Comparison of ENCODE assay signal across 7 cellular contexts in the genomic region with DNA sequence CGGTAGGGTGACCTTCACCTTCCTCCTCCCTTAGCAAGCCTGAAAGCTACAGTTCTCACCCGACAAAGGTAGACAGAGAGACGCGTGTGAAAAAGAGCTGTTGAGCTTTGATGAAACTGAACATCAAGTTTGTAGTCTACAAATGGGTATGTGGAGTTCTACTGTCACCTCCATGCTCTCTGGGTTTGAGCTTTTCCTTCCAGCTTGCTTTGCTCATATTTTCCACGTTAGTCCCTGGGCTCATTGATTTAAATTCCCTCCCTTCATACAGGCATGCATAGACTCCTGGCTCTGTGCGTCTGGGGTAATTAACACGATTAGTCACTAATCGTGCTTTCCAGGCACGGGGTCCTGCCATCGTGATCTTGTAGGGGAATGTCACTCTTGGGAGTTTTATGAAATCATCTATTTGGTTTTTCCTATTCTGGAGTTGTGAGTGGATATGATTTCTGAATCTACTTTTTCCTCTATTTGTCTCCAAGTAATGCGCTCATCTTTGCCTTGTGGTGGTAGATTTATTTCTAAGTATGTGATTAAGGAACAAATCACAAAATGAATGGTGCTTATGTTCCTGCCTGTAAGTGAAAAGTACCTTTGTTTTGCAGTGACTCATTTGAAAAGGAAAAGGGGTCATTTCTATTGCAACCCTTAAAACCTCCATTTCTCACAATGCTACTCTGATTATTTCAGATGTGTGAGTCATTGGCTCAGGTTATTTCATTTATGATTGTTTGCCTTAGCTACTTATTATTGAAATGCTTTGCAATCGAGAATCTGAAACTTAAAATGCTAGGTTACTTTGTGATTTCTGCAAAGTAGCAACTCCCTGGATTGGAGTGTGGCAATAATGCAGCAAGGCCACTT.
A peak's percentile ranks its signal among the peaks of the same experiment; 100 is the strongest.
DNase-seq lines count a peak whose midpoint lies in the region; ATAC-seq and TF ChIP-seq lines count a peak whose summit lies in the region.

No MANE protein-coding gene starts in this region.

- intact Hi-C loops in dendritic cell treated with granulocyte-macrophage colony-stimulating factor and Interleukin-4, amounts not matched to agents 40 ng/mL and 50 ng/mL, for 4 days (cut with micrococcal nuclease): no loop called here
- intact Hi-C loops in psoas muscle (cut with DNase I): loop anchor here in 1 of 2 donors (5.0 kb wide), 1 partner anchor 98 kb away; no protein-coding TSS in a partner anchor

- TF ChIP-seq CTCF in psoas muscle (IDR thresholded peaks at IDR 0.05): no peak

- H3K4me3 Mint-ChIP-seq in dendritic cell treated with granulocyte-macrophage colony-stimulating factor and Interleukin-4, amounts not matched to agents 40 ng/mL and 50 ng/mL, for 4 days: no peak overlapping the region

- WGBS in psoas muscle, 3 donors: 33 to 44% (median 37%) methylated on average over 12 of the region's 12 CpGs

- H3K9me3 ChIP-seq in psoas muscle: no peaks in the 10 kb centered on the region

- H3K27me3 Mint-ChIP-seq in dendritic cell treated with granulocyte-macrophage colony-stimulating factor and Interleukin-4, amounts not matched to agents 40 ng/mL and 50 ng/mL, for 4 days: peaks cover 3% of the 10 kb centered on the region

- H3K9me3 Mint-ChIP-seq in dendritic cell treated with granulocyte-macrophage colony-stimulating factor and Interleukin-4, amounts not matched to agents 40 ng/mL and 50 ng/mL, for 4 days: no peaks in the 10 kb centered on the region

- DNase-seq in NOMO-1 treated with dmso at 0.1 percent for 144 hours (lab: John Stamatoyannopoulos, UW; ENCODE audit: unreplicated experiment) (peak; percentile 36), psoas muscle (no peak), DMS153 (lab: John Stamatoyannopoulos, UW) (no peak), NCI-H446 (lab: John Stamatoyannopoulos, UW) (no peak)

- H3K4me1 ChIP-seq in psoas muscle: peaks cover 65% of the 10 kb centered on the region

- H3K27ac Mint-ChIP-seq in dendritic cell treated with granulocyte-macrophage colony-stimulating factor and Interleukin-4, amounts not matched to agents 40 ng/mL and 50 ng/mL, for 4 days: peak overlapping the region; percentile 69

- H3K36me3 Mint-ChIP-seq in dendritic cell treated with granulocyte-macrophage colony-stimulating factor and Interleukin-4, amounts not matched to agents 40 ng/mL and 50 ng/mL, for 4 days (ENCODE audit: low read depth): no peaks in the 10 kb centered on the region

- H3K27ac ChIP-seq in psoas muscle: peak overlapping the region; percentile 20

- no peaks in the 10 kb centered on the region for H3K27me3 ChIP-seq in psoas muscle (ENCODE audit: insufficient read depth in 3 of 3, low read length in 2 of 3)

- peaks cover 46% of the 10 kb centered on the region for H3K4me1 Mint-ChIP-seq in dendritic cell treated with granulocyte-macrophage colony-stimulating factor and Interleukin-4, amounts not matched to agents 40 ng/mL and 50 ng/mL, for 4 days (ENCODE audit: low read depth)

- ATAC-seq in GM18858 (IDR thresholded peaks at IDR 0.05; ENCODE audit: unreplicated experiment) (peak; percentile 63), HG02763 (IDR thresholded peaks at IDR 0.05; ENCODE audit: unreplicated experiment) (peak; percentile 46), psoas muscle (no peak)

- no peak overlapping the region for H3K4me3 ChIP-seq in psoas muscle

- no peaks in the 10 kb centered on the region for H3K36me3 ChIP-seq in psoas muscle (ENCODE audit: insufficient read depth in 1 of 2, low read depth in 1 of 2)

Comparison
In these comparisons a context has a peak if more than half of its experiments do, and no peak if none do; other contexts are left out.
1. ATAC-seq: peak in GM18858 (single experiment) and HG02763 (single experiment); none in psoas muscle (0 of 4).